ENCODE assay signal across 8 cellular contexts in genomic region chr4:39044364-39044946, GRCh38. TPM values are rescaled to one million over a fixed set of nuclear protein-coding genes. Genes with fewer than 3 reads are reported as not detected.
A peak's percentile ranks its signal among the peaks of the same experiment; 100 is the strongest.
DNase-seq lines count a peak whose midpoint lies in the region; ATAC-seq and TF ChIP-seq lines count a peak whose summit lies in the region.

No MANE protein-coding gene starts in this region.

- no peaks in the 10 kb centered on the region for H3K27me3 Mint-ChIP-seq in Calu3 (ENCODE audit: unreplicated experiment)
- no peaks in the 10 kb centered on the region for H3K27me3 Mint-ChIP-seq in naive B cell

- BruUV-seq in Calu3 (replicated peaks; lab: Mats Ljungman, UMichigan): no TSS peak

- H3K9me3 Mint-ChIP-seq in Calu3 (ENCODE audit: low read depth, unreplicated experiment) (no peaks in the 10 kb centered on the region), naive B cell (no peaks in the 10 kb centered on the region)

- TF ChIP-seq CTCF in Calu3 (IDR thresholded peaks at IDR 0.05; ENCODE audit: unreplicated experiment) (no peak), Peyer's patch (IDR thresholded peaks at IDR 0.05) (no peak)

- H3K27ac ChIP-seq in Peyer's patch: peak overlapping the region; percentile 94 to 99 (median 96)

- no peaks in the 10 kb centered on the region for H3K36me3 ChIP-seq in Peyer's patch

- H3K4me1 ChIP-seq in Peyer's patch: peaks cover 0 to 5% (median 0%) of the 10 kb centered on the region in 4 donors

- DNase-seq in Calu3 (peak; percentile 85), HuH-7 (ENCODE audit: low spot score) (peak; percentile 78), Peyer's patch (peak; percentile 86 to 98 (median 98)), activated T-helper 1 cell treated with Interleukin-2 at 50 U/mL for 16 hours (ENCODE audit: low read depth) (peak; percentile 84), fibroblast of gingiva (ENCODE audit: low read depth) (peak; percentile 86), naive B cell (peak; percentile 97)
- peak; percentile 84 to 97 for DNase-seq in stimulated activated CD8-positive, alpha-beta memory T cell treated with anti-CD3 and anti-CD28 coated beads, Interleukin-7, amount 100 ng/mL, for 48 hours (ENCODE audit: extremely low read depth in 1 of 2, low read depth in 1 of 2)

- H3K36me3 Mint-ChIP-seq in Calu3 (ENCODE audit: insufficient read depth, unreplicated experiment): peaks cover 37% of the 10 kb centered on the region
- peaks cover 0 to 9% of the 10 kb centered on the region in 2 donors for H3K36me3 Mint-ChIP-seq in naive B cell

- H3K9me3 ChIP-seq in Peyer's patch: no peaks in the 10 kb centered on the region

- H3K4me3 Mint-ChIP-seq in Calu3 (ENCODE audit: low read depth, unreplicated experiment): peak overlapping the region; percentile 56
- peak overlapping the region; percentile 81 to 97 (median 90) for H3K4me3 Mint-ChIP-seq in naive B cell

- peaks cover 31% of the 10 kb centered on the region for H3K4me1 Mint-ChIP-seq in Calu3 (ENCODE audit: low read depth, unreplicated experiment)
- peaks cover 35 to 67% (median 61%) of the 10 kb centered on the region in 3 donors for H3K4me1 Mint-ChIP-seq in naive B cell

- ATAC-seq in GM21423 (IDR thresholded peaks at IDR 0.05; ENCODE audit: unreplicated experiment) (peak; percentile 62), naive B cell (ENCODE audit: low read depth in 2 of 2) (peak; percentile 84)

- no peak for TF ChIP-seq POLR2A in Peyer's patch (IDR thresholded peaks at IDR 0.05)

- intact Hi-C loops in Calu3 (cut with micrococcal nuclease; ENCODE audit: unreplicated experiment): loop anchor here (2.0 kb wide), 1 partner anchor 14 kb away; no protein-coding TSS in a partner anchor

- peak overlapping the region; percentile 73 for H3K27ac Mint-ChIP-seq in Calu3 (ENCODE audit: unreplicated experiment)
- peak overlapping the region; percentile 87 to 97 (median 94) for H3K27ac Mint-ChIP-seq in naive B cell

- CTCF ChIA-PET in Calu3 (lab: Charles Lee): no interaction called here

- no peaks in the 10 kb centered on the region for H3K27me3 ChIP-seq in Peyer's patch

- peak overlapping the region; percentile 92 to 94 (median 94) for H3K4me3 ChIP-seq in Peyer's patch

RNA-seq across cellular contexts. Expression of gene TMEM156, which starts 12.2 kb away (rescaled TPM):
- total RNA-seq in Calu3 (2022) (10.4 and 14.1 TPM in 2 replicates), Peyer's patch (10 to 100 TPM in 1 of 4 donors, under 1 TPM in 2, not detected in 1; 0.70 to 14.9 (median 0.94) TPM)
- polyA plus RNA-seq in naive B cell (ENCODE audit: low read depth in 6 of 6): 100 to 1,000 TPM in 5 of 6 donors, 10 to 100 TPM in 1; 78.4 to 212 (median 144) TPM

RNA-seq across cellular contexts. Expression of gene KLHL5, which starts 17.6 kb away (rescaled TPM):
- 38.9 and 57.4 TPM in 2 replicates for total RNA-seq in Calu3 (2022)
- 10 to 100 TPM in 3 of 4 donors, 1 to 10 TPM in 1; 7.2 to 41.3 (median 12.1) TPM for total RNA-seq in Peyer's patch
- 10 to 100 TPM; 21.4 to 42.3 (median 25.2) TPM for polyA plus RNA-seq in naive B cell (ENCODE audit: low read depth in 6 of 6)

Comparison
In these comparisons a context has a peak if more than half of its experiments do, and no peak if none do; other contexts are left out.
1. Peak in every context shown above with its lines: DNase-seq, ATAC-seq, H3K4me3 ChIP-seq and H3K27ac ChIP-seq.